In genomic region chr6:69594405-69594804, GRCh38 we compare ENCODE assay signal across 24 cellular contexts.
"Had no signal": no experiment of that assay in that cellular context is flagged by ENCODE, and none has a peak within 500 bp of the region (broad histone marks: within the 10 kb centered on the region; RNA-seq: fewer than 3 reads in every experiment).

No MANE protein-coding gene starts in this region.

- ATAC-seq: foreskin keratinocyte; gastroesophageal sphincter; heart right ventricle; left cardiac atrium; left lung; mucosa of descending colon; naive thymus-derived CD4-positive, alpha-beta T cell; sciatic nerve; stimulated activated naive B cell treated with anti-CD40 and anti-IgM and Interleukin-4, amounts not matched to agents 10 μg/mL and 1 μg/mL and 100 μg/mL, for 72 hours; stimulated activated naive CD8-positive, alpha-beta T cell treated with anti-CD3 and anti-CD28 coated beads, Interleukin-15, amount 100 ng/mL, for 72 hours had no signal

- H3K36me3 ChIP-seq: esophagus muscularis mucosa, gastroesophageal sphincter, heart right ventricle, left lung, neural progenitor cell, right atrium auricular region, spleen, suprapubic skin, transverse colon, vagina had no signal

- H3K9me3 ChIP-seq: esophagus muscularis mucosa, gastroesophageal sphincter, heart right ventricle, left lung, mucosa of descending colon, right atrium auricular region, spleen, suprapubic skin, transverse colon, vagina had no signal

- H3K79me2 ChIP-seq: parathyroid adenoma had no signal

- H3K9ac ChIP-seq: neural progenitor cell, parathyroid adenoma had no signal

- H3K4me3 ChIP-seq: coronary artery, esophagus muscularis mucosa, gastroesophageal sphincter, heart right ventricle, left lung, mucosa of descending colon, neural progenitor cell, right atrium auricular region, spleen, suprapubic skin, transverse colon, vagina had no signal

- H3K4me1 ChIP-seq: esophagus muscularis mucosa, foreskin keratinocyte, gastroesophageal sphincter, heart right ventricle, left lung, parathyroid adenoma, right atrium auricular region, spleen, suprapubic skin, transverse colon, vagina had no signal

- DNase-seq: dermis blood vessel endothelial cell; effector memory CD4-positive, alpha-beta T cell; foreskin keratinocyte; glutamatergic neuron; heart right ventricle; hippocampal formation; left cardiac atrium; left lung; mesenchymal stem cell; mucosa of descending colon; naive thymus-derived CD4-positive, alpha-beta T cell; spleen; stimulated activated naive B cell treated with anti-CD40 and anti-IgM and Interleukin-4, amounts not matched to agents 10 μg/mL and 1 μg/mL and 100 μg/mL, for 72 hours; stimulated activated naive CD8-positive, alpha-beta T cell treated with anti-CD3 and anti-CD28 coated beads, Interleukin-15, amount 100 ng/mL, for 72 hours; transverse colon had no signal

- H2AFZ ChIP-seq: neural progenitor cell, parathyroid adenoma had no signal

- H3K27ac ChIP-seq: coronary artery, esophagus muscularis mucosa, foreskin keratinocyte, gastroesophageal sphincter, heart right ventricle, left lung, neural progenitor cell, parathyroid adenoma, right atrium auricular region, spleen, suprapubic skin, transverse colon, vagina had no signal

- H3K4me2 ChIP-seq: neural progenitor cell had no signal

- H3K27me3 ChIP-seq: esophagus muscularis mucosa, foreskin keratinocyte, gastroesophageal sphincter, heart right ventricle, left lung, neural progenitor cell, right atrium auricular region, spleen, suprapubic skin, transverse colon, vagina had no signal
